Comparison of ENCODE assay signal across 8 cellular contexts in genomic region chr2:127675335-127676261, GRCh38. TPM values are rescaled to one million over a fixed set of nuclear protein-coding genes. Genes with fewer than 3 reads are reported as not detected.
DNase-seq lines count a peak whose midpoint lies in the region; ATAC-seq and TF ChIP-seq lines count a peak whose summit lies in the region.

Gene LIMS2 (minus strand): TSS chr2:127675530. CDS start chr2:127675024, 506 bp downstream.

- CTCF ChIA-PET in CD8-positive, alpha-beta memory T cell (lab: Charles Lee), result interaction anchor here (1.3 kb wide), 1 partner anchor 26 kb away, joined by 3 read pairs; no protein-coding TSS in a partner anchor

- H3K9me3 ChIP-seq in CD8-positive, alpha-beta memory T cell (ENCODE audit: low read length), result no peaks in the 10 kb centered on the region
- no peaks in the 10 kb centered on the region for H3K9me3 ChIP-seq in left lung

- H3K4me3 Mint-ChIP-seq in CD8-positive, alpha-beta memory T cell, result peak within 1 kb of the TSS; percentile 24 to 82 (median 76)
- H3K4me3 Mint-ChIP-seq in chondrocyte (ENCODE audit: unreplicated experiment), result peak within 1 kb of the TSS; percentile 96

- peaks cover 31% of the 10 kb centered on the region for H3K27me3 ChIP-seq in CD8-positive, alpha-beta memory T cell (ENCODE audit: insufficient read depth, low read length, poor library complexity, severe bottlenecking)
- H3K27me3 ChIP-seq in left lung, result peaks cover 0 to 66% of the 10 kb centered on the region in 2 donors

- H3K27ac ChIP-seq in CD8-positive, alpha-beta memory T cell (ENCODE audit: low read depth, low read length), result no peak within 1 kb of the TSS
- H3K27ac ChIP-seq in left lung, result peak within 1 kb of the TSS; percentile 65 to 86

- peaks cover 58 to 67% of the 10 kb centered on the region in 2 donors for H3K27me3 Mint-ChIP-seq in CD8-positive, alpha-beta memory T cell
- no peaks in the 10 kb centered on the region for H3K27me3 Mint-ChIP-seq in chondrocyte (ENCODE audit: low read depth)

- no peak for DNase-seq in CD8-positive, alpha-beta memory T cell
- no peak for DNase-seq in LNCaP clone FGC (ENCODE audit: low read depth)
- DNase-seq in chondrocyte (ENCODE audit: low spot score), result no peak
- peak in 1 of 2 donors; percentile 76 for DNase-seq in left lung
- peak; percentile 16 for DNase-seq in superior temporal gyrus (ENCODE audit: extremely low spot score)
- no peak for DNase-seq in NCI-H2029 (lab: John Stamatoyannopoulos, UW)
- DNase-seq in GM19240 (ENCODE audit: insufficient read length, low spot score), result no peak
- DNase-seq in RKO (ENCODE audit: low spot score), result no peak

- no peaks in the 10 kb centered on the region for H3K4me1 ChIP-seq in CD8-positive, alpha-beta memory T cell (ENCODE audit: insufficient read depth, low read length)
- H3K4me1 ChIP-seq in left lung, result peaks cover 6 to 29% of the 10 kb centered on the region in 2 donors

- intact Hi-C loops in left lung (cut with DNase I), result no loop called here

- H3K9me3 Mint-ChIP-seq in CD8-positive, alpha-beta memory T cell, result no peaks in the 10 kb centered on the region
- H3K9me3 Mint-ChIP-seq in chondrocyte (ENCODE audit: low read depth), result no peaks in the 10 kb centered on the region

- TF ChIP-seq CTCF in LNCaP clone FGC (IDR thresholded peaks at IDR 0.05; ENCODE audit: control insufficient read depth, extremely low read depth, insufficient read depth) (peak; percentile 19; the same call in 1 of the 2 replicates), chondrocyte (IDR thresholded peaks at IDR 0.05) (peak; percentile 65), left lung (IDR thresholded peaks at IDR 0.05) (no peak)

- ATAC-seq in left lung, result peak; percentile 74

- no peaks in the 10 kb centered on the region for H3K36me3 ChIP-seq in CD8-positive, alpha-beta memory T cell (ENCODE audit: insufficient read depth, low read length)
- no peaks in the 10 kb centered on the region for H3K36me3 ChIP-seq in left lung

- POLR2A ChIA-PET in CD8-positive, alpha-beta memory T cell (lab: Charles Lee), result interaction anchor here (0.6 kb wide), 1 partner anchor 26 kb away, joined by 3 read pairs; the partner anchor contains the start of gene SFT2D3

- H3K4me3 ChIP-seq in CD8-positive, alpha-beta memory T cell (ENCODE audit: low read length), result no peak within 1 kb of the TSS
- H3K4me3 ChIP-seq in LNCaP clone FGC (ENCODE audit: low read depth, low read length) (peak within 1 kb of the TSS; percentile 25), left lung (peak within 1 kb of the TSS; percentile 46 to 55)

- no peak within 1 kb of the TSS for H3K27ac Mint-ChIP-seq in CD8-positive, alpha-beta memory T cell
- peak within 1 kb of the TSS; percentile 92 for H3K27ac Mint-ChIP-seq in chondrocyte (ENCODE audit: unreplicated experiment)

- peaks cover 11 to 12% (median 12%) of the 10 kb centered on the region in 3 donors for H3K4me1 Mint-ChIP-seq in CD8-positive, alpha-beta memory T cell
- peaks cover 46% of the 10 kb centered on the region for H3K4me1 Mint-ChIP-seq in chondrocyte (ENCODE audit: low read depth)

- no peaks in the 10 kb centered on the region for H3K36me3 Mint-ChIP-seq in CD8-positive, alpha-beta memory T cell
- H3K36me3 Mint-ChIP-seq in chondrocyte (ENCODE audit: low read depth), result peaks cover 4% of the 10 kb centered on the region

RNA-seq across cellular contexts. Expression of gene LIMS2, which starts in this region (rescaled TPM):
- 1 to 10 TPM; 5.9 to 6.1 TPM for total RNA-seq in CD8-positive, alpha-beta memory T cell
- 3.1 TPM for polyA plus RNA-seq in CD8-positive, alpha-beta memory T cell
- total RNA-seq in chondrocyte, result 75.3 to 173 TPM (median 171 TPM) in 3 replicates
- 100 to 1,000 TPM in 1 of 2 donors, 10 to 100 TPM in 1; 50.5 to 122 TPM for total RNA-seq in left lung

Comparison
In these comparisons a context has a peak if more than half of its experiments do, and no peak if none do; other contexts are left out.
1. RNA of gene LIMS2 (total RNA-seq): 75.3 to 173 TPM in chondrocyte and 50.5 to 122 TPM in left lung; 5.9 to 6.1 TPM in CD8-positive, alpha-beta memory T cell; every median in the first group is over 4 times any median in the second.
2. CTCF ChIP-seq: peak in LNCaP clone FGC (single experiment) and chondrocyte (single experiment); none in left lung (0 of 2).